8 cellular contexts compared by ENCODE assay signal in genomic region chr13:77492982-77493381, GRCh38. TPM values are rescaled to one million over a fixed set of nuclear protein-coding genes. Genes with fewer than 3 reads are reported as not detected.
DNase-seq lines count a peak whose midpoint lies in the region; ATAC-seq and TF ChIP-seq lines count a peak whose summit lies in the region.

No MANE protein-coding gene starts in this region.

- no peaks in the 10 kb centered on the region for H3K36me3 Mint-ChIP-seq in activated naive CD8-positive, alpha-beta T cell treated with anti-CD3 and anti-CD28 coated beads, Interleukin-2, amount 50 U/mL, for 24 hours (ENCODE audit: low read depth)
- no peaks in the 10 kb centered on the region for H3K36me3 Mint-ChIP-seq in activated naive CD8-positive, alpha-beta T cell treated with anti-CD3 and anti-CD28 coated beads for 36 hours
- H3K36me3 Mint-ChIP-seq in T-helper 2 cell treated with Interferon-gamma antibody and Interleukin-4, amounts not matched to agents 5 μg/mL and 100 μg/mL, for 36 hours (ENCODE audit: low read depth) = no peaks in the 10 kb centered on the region

- intact Hi-C loops in dorsolateral prefrontal cortex (cut with DNase I) = loop anchor here (5.0 to 10.0 kb wide), 4 partner anchors 72 to 632 kb away; no protein-coding TSS in a partner anchor

- no peaks in the 10 kb centered on the region for H3K9me3 Mint-ChIP-seq in activated naive CD8-positive, alpha-beta T cell treated with anti-CD3 and anti-CD28 coated beads, Interleukin-2, amount 50 U/mL, for 24 hours
- no peaks in the 10 kb centered on the region for H3K9me3 Mint-ChIP-seq in activated naive CD8-positive, alpha-beta T cell treated with anti-CD3 and anti-CD28 coated beads for 36 hours
- H3K9me3 Mint-ChIP-seq in T-helper 2 cell treated with Interferon-gamma antibody and Interleukin-4, amounts not matched to agents 5 μg/mL and 100 μg/mL, for 36 hours = no peaks in the 10 kb centered on the region

- H3K4me1 Mint-ChIP-seq in activated naive CD8-positive, alpha-beta T cell treated with anti-CD3 and anti-CD28 coated beads, Interleukin-2, amount 50 U/mL, for 24 hours = no peaks in the 10 kb centered on the region
- H3K4me1 Mint-ChIP-seq in activated naive CD8-positive, alpha-beta T cell treated with anti-CD3 and anti-CD28 coated beads for 36 hours = no peaks in the 10 kb centered on the region
- no peaks in the 10 kb centered on the region for H3K4me1 Mint-ChIP-seq in T-helper 2 cell treated with Interferon-gamma antibody and Interleukin-4, amounts not matched to agents 5 μg/mL and 100 μg/mL, for 36 hours (ENCODE audit: low read depth)

- no peaks in the 10 kb centered on the region for H3K27me3 ChIP-seq in dorsolateral prefrontal cortex

- H3K4me3 Mint-ChIP-seq in activated naive CD8-positive, alpha-beta T cell treated with anti-CD3 and anti-CD28 coated beads, Interleukin-2, amount 50 U/mL, for 24 hours = no peak overlapping the region
- no peak overlapping the region for H3K4me3 Mint-ChIP-seq in activated naive CD8-positive, alpha-beta T cell treated with anti-CD3 and anti-CD28 coated beads for 36 hours
- H3K4me3 Mint-ChIP-seq in T-helper 2 cell treated with Interferon-gamma antibody and Interleukin-4, amounts not matched to agents 5 μg/mL and 100 μg/mL, for 36 hours = no peak overlapping the region

- peak; percentile 59 for ATAC-seq in activated naive CD8-positive, alpha-beta T cell treated with anti-CD3 and anti-CD28 coated beads, Interleukin-2, amount 50 U/mL, for 24 hours
- peak; percentile 44 for ATAC-seq in HG02973 (IDR thresholded peaks at IDR 0.05; ENCODE audit: unreplicated experiment)
- ATAC-seq in GM19324 (IDR thresholded peaks at IDR 0.05; ENCODE audit: low FRiP score, unreplicated experiment) = no peak

- peak; percentile 28 to 78 (median 58) for TF ChIP-seq CTCF in dorsolateral prefrontal cortex (IDR thresholded peaks at IDR 0.05 in 54 of 56, conservative IDR thresholded peaks at IDR 0.05 in 2 of 56; ENCODE audit: low read depth in 1 of 56, partially characterized antibody in 56 of 56)

- no peak overlapping the region for H3K27ac ChIP-seq in dorsolateral prefrontal cortex

- peaks cover 2% of the 10 kb centered on the region for H3K27me3 Mint-ChIP-seq in activated naive CD8-positive, alpha-beta T cell treated with anti-CD3 and anti-CD28 coated beads, Interleukin-2, amount 50 U/mL, for 24 hours
- peaks cover 3% of the 10 kb centered on the region for H3K27me3 Mint-ChIP-seq in activated naive CD8-positive, alpha-beta T cell treated with anti-CD3 and anti-CD28 coated beads for 36 hours
- H3K27me3 Mint-ChIP-seq in T-helper 2 cell treated with Interferon-gamma antibody and Interleukin-4, amounts not matched to agents 5 μg/mL and 100 μg/mL, for 36 hours (ENCODE audit: low read depth) = peaks cover 6% of the 10 kb centered on the region

- peak overlapping the region in 3 of 59 donors; percentile 4 to 25 (median 9) for H3K4me3 ChIP-seq in dorsolateral prefrontal cortex

- DNase-seq in activated naive CD8-positive, alpha-beta T cell treated with anti-CD3 and anti-CD28 coated beads, Interleukin-2, amount 50 U/mL, for 24 hours = no peak
- no peak for DNase-seq in activated naive CD8-positive, alpha-beta T cell treated with anti-CD3 and anti-CD28 coated beads for 36 hours
- DNase-seq in NCI-H524 treated with DMSO at 0.1 percent for 48 hours (lab: John Stamatoyannopoulos, UW) = peak; percentile 39
- DNase-seq in dorsolateral prefrontal cortex = peak in 2 of 10 donors; percentile 6 to 28
- peak; percentile 70 for DNase-seq in pulmonary artery endothelial cell (ENCODE audit: low read depth, low spot score)
- no peak for DNase-seq in T-helper 2 cell treated with Interferon-gamma antibody and Interleukin-4, amounts not matched to agents 5 μg/mL and 100 μg/mL, for 36 hours (ENCODE audit: low spot score)

- no peak overlapping the region for H3K27ac Mint-ChIP-seq in activated naive CD8-positive, alpha-beta T cell treated with anti-CD3 and anti-CD28 coated beads, Interleukin-2, amount 50 U/mL, for 24 hours
- no peak overlapping the region for H3K27ac Mint-ChIP-seq in activated naive CD8-positive, alpha-beta T cell treated with anti-CD3 and anti-CD28 coated beads for 36 hours
- H3K27ac Mint-ChIP-seq in T-helper 2 cell treated with Interferon-gamma antibody and Interleukin-4, amounts not matched to agents 5 μg/mL and 100 μg/mL, for 36 hours = no peak overlapping the region

RNA-seq across cellular contexts. Expression of gene SCEL, which starts 42.5 kb away (rescaled TPM):
- not detected for total RNA-seq in activated naive CD8-positive, alpha-beta T cell treated with anti-CD3 and anti-CD28 coated beads for 36 hours
- 1 to 10 TPM in 1 of 120 experiments, under 1 TPM in 43, not detected in 76; 0.13 to 1.0 (median 0.25) TPM for total RNA-seq in dorsolateral prefrontal cortex
- total RNA-seq in pulmonary artery endothelial cell = under 0.01 TPM in 1 of 2 replicates, not detected in the other

Comparison
In these comparisons a context has a peak if more than half of its experiments do, and no peak if none do; other contexts are left out.
1. DNase-seq: peak in NCI-H524 treated with DMSO at 0.1 percent for 48 hours (single experiment) and pulmonary artery endothelial cell (single experiment); none in activated naive CD8-positive, alpha-beta T cell treated with anti-CD3 and anti-CD28 coated beads, Interleukin-2, amount 50 U/mL, for 24 hours (single experiment), activated naive CD8-positive, alpha-beta T cell treated with anti-CD3 and anti-CD28 coated beads for 36 hours (single experiment) and T-helper 2 cell treated with Interferon-gamma antibody and Interleukin-4, amounts not matched to agents 5 μg/mL and 100 μg/mL, for 36 hours (single experiment).